24 cellular contexts compared by ENCODE assay signal in genomic region chr3:54549607-54550006, GRCh38.
"Had no signal": no experiment of that assay in that cellular context is flagged by ENCODE, and none has a peak within 500 bp of the region (broad histone marks: within the 10 kb centered on the region; RNA-seq: fewer than 3 reads in every experiment).

No MANE protein-coding gene starts in this region.

- H3K36me3 Mint-ChIP-seq: naive thymus-derived CD8-positive, alpha-beta T cell; stimulated activated memory B cell treated with anti-CD40 and anti-IgM and Interleukin-4, amounts not matched to agents 10 μg/mL and 1 μg/mL and 100 μg/mL, for 72 hours; type B pancreatic cell had no signal

- H3K4me1 Mint-ChIP-seq: naive thymus-derived CD8-positive, alpha-beta T cell; neural crest cell; stimulated activated memory B cell treated with anti-CD40 and anti-IgM and Interleukin-4, amounts not matched to agents 10 μg/mL and 1 μg/mL and 100 μg/mL, for 72 hours; stimulated activated naive CD8-positive, alpha-beta T cell treated with anti-CD3 and anti-CD28 coated beads, Interleukin-15, amount 100 ng/mL, for 72 hours had no signal

- DNase-seq: kidney glomerular epithelial cell; left cardiac atrium; left lung; lower lobe of right lung; mammary epithelial cell; mesenchymal stem cell; naive thymus-derived CD8-positive, alpha-beta T cell; nucleus accumbens; right lobe of liver; stimulated activated CD4-positive, alpha-beta T cell treated with anti-CD3 and anti-CD28 coated beads, Interleukin-1b, Interleukin-23, amount 100 ng/mL, for 48 hours; stimulated activated CD4-positive, alpha-beta T cell treated with anti-CD3 and anti-CD28 coated beads, Interleukin-2, amount 100 ng/mL, for 48 hours; stimulated activated CD4-positive, alpha-beta T cell treated with anti-CD3 and anti-CD28 coated beads, Interleukin-4, amount 100 ng/mL, for 4 hours; stimulated activated CD8-positive, alpha-beta memory T cell treated with anti-CD3 and anti-CD28 coated beads, Interleukin-4, amount 100 ng/mL, for 48 hours; stimulated activated naive CD4-positive, alpha-beta T cell treated with Interleukin-2 at 50 U/mL for 16 hours; stimulated activated naive CD8-positive, alpha-beta T cell treated with anti-CD3 and anti-CD28 coated beads, Interleukin-15, amount 100 ng/mL, for 72 hours; uterus had no signal

- H3K9me3 ChIP-seq: left lung, lower lobe of right lung, right atrium auricular region, right lobe of liver, tibial nerve, uterus had no signal

- H3K4me1 ChIP-seq: left lung, lower lobe of right lung, right atrium auricular region, right lobe of liver, tibial nerve, uterus had no signal

- H3K27me3 ChIP-seq: left lung, right atrium auricular region, right lobe of liver, tibial nerve, uterus had no signal

- H3K36me3 ChIP-seq: left lung, lower lobe of right lung, right atrium auricular region, right lobe of liver, tibial nerve, uterus had no signal

- H3K4me3 Mint-ChIP-seq: naive thymus-derived CD8-positive, alpha-beta T cell; nephron; neural crest cell; stimulated activated memory B cell treated with anti-CD40 and anti-IgM and Interleukin-4, amounts not matched to agents 10 μg/mL and 1 μg/mL and 100 μg/mL, for 72 hours; stimulated activated naive CD8-positive, alpha-beta T cell treated with anti-CD3 and anti-CD28 coated beads, Interleukin-15, amount 100 ng/mL, for 72 hours; type B pancreatic cell had no signal

- H3K27me3 Mint-ChIP-seq: stimulated activated memory B cell treated with anti-CD40 and anti-IgM and Interleukin-4, amounts not matched to agents 10 μg/mL and 1 μg/mL and 100 μg/mL, for 72 hours; stimulated activated naive CD8-positive, alpha-beta T cell treated with anti-CD3 and anti-CD28 coated beads, Interleukin-15, amount 100 ng/mL, for 72 hours had no signal

- ATAC-seq: left cardiac atrium; left lung; lower lobe of right lung; naive thymus-derived CD8-positive, alpha-beta T cell; stimulated activated memory B cell treated with anti-CD40 and anti-IgM and Interleukin-4, amounts not matched to agents 10 μg/mL and 1 μg/mL and 100 μg/mL, for 72 hours; stimulated activated naive CD8-positive, alpha-beta T cell treated with anti-CD3 and anti-CD28 coated beads, Interleukin-15, amount 100 ng/mL, for 72 hours had no signal

- H3K27ac Mint-ChIP-seq: naive thymus-derived CD8-positive, alpha-beta T cell; nephron; stimulated activated memory B cell treated with anti-CD40 and anti-IgM and Interleukin-4, amounts not matched to agents 10 μg/mL and 1 μg/mL and 100 μg/mL, for 72 hours; stimulated activated naive CD8-positive, alpha-beta T cell treated with anti-CD3 and anti-CD28 coated beads, Interleukin-15, amount 100 ng/mL, for 72 hours; type B pancreatic cell had no signal

- H3K4me3 ChIP-seq: left lung, lower lobe of right lung, right atrium auricular region, right lobe of liver, smooth muscle cell, tibial nerve, uterus had no signal

- H3K9me3 Mint-ChIP-seq: nephron; neural crest cell; stimulated activated naive CD8-positive, alpha-beta T cell treated with anti-CD3 and anti-CD28 coated beads, Interleukin-15, amount 100 ng/mL, for 72 hours had no signal

- H3K27ac ChIP-seq: left lung, lower lobe of right lung, parathyroid adenoma, right atrium auricular region, right lobe of liver, tibial nerve, uterus had no signal
